35 cellular contexts compared by ENCODE assay signal in the genomic region with DNA sequence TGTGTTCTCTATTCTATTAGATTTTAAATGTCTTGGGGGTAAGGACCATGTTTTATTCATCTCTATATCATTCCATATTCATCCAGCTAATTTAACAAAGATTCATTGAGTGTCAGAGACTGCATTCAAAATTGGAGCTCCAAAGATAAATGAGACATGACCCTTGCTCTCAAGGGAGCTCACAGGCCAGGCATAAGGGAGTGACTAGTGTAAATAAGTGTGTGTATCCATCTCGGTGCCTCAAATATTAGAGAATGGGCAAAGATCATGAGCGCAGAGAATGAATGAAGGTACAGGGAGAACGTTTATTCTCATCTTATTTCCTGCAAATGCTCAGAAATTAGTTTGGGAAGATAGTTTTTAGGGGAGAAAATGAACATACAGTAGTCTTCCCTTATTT.
"Had no signal": no experiment of that assay in that cellular context is flagged by ENCODE, and none has a peak within 500 bp of the region (broad histone marks: within the 10 kb centered on the region; RNA-seq: fewer than 3 reads in every experiment).

No MANE protein-coding gene starts in this region.

- H3K36me3 Mint-ChIP-seq: activated CD4-positive, alpha-beta memory T cell treated with anti-CD3 and anti-CD28 coated beads for 36 hours; activated naive CD4-positive, alpha-beta T cell treated with anti-CD3 and anti-CD28 coated beads, Interleukin-2, amount 50 U/mL, for 24 hours; brain had no signal

- DNase-seq: activated B cell treated with CpG ODN at 0.5 μM for 24 hours; activated CD4-positive, alpha-beta memory T cell treated with anti-CD3 and anti-CD28 coated beads for 36 hours; activated CD4-positive, alpha-beta T cell treated with anti-CD3 and anti-CD28 coated beads for 4 hours; activated CD4-positive, alpha-beta T cell treated with anti-CD3 and anti-CD28 coated beads, Interleukin-2, amount 10 ng/mL, durations not matched to agents 24 days and 14 days; activated CD4-positive, alpha-beta T cell treated with anti-CD3 and anti-CD28 coated beads, Interleukin-2, amount 50 U/mL, for 1 hour; activated CD4-positive, alpha-beta T cell treated with anti-CD3 and anti-CD28 coated beads, Interleukin-2, amount 50 U/mL, for 4 hours; activated CD4-positive, CD25-positive, alpha-beta regulatory T cell treated with anti-CD3 and anti-CD28 coated beads, Interleukin-2, amount 50 U/mL, for 72 hours; activated CD8-positive, alpha-beta memory T cell treated with anti-CD3 and anti-CD28 coated beads, Interleukin-2, amount 10 ng/mL, durations not matched to agents 7 days and 5 days; activated CD8-positive, alpha-beta memory T cell treated with anti-CD3 and anti-CD28 coated beads, Interleukin-2, amount 50 U/mL, for 48 hours; activated CD8-positive, alpha-beta T cell treated with anti-CD3 and anti-CD28 coated beads for 36 hours; activated effector memory CD4-positive, alpha-beta T cell treated with Interleukin-2 at 50 U/mL for 16 hours; activated gamma-delta T cell; activated naive CD4-positive, alpha-beta T cell treated with anti-CD3 and anti-CD28 coated beads, Interleukin-2, amount 10 ng/mL, durations not matched to agents 7 days and 5 days; activated naive CD4-positive, alpha-beta T cell treated with Interleukin-2 at 50 U/mL for 16 hours; activated naive CD8-positive, alpha-beta T cell treated with anti-CD3 and anti-CD28 coated beads, Interleukin-2, amount 10 ng/mL, durations not matched to agents 7 days and 5 days; activated naive CD8-positive, alpha-beta T cell treated with anti-CD3 and anti-CD28 coated beads, Interleukin-2, amount 50 U/mL, for 24 hours; activated T-cell treated with anti-CD3 and anti-CD28 coated beads, Interleukin-2, amount 50 U/mL, for 24 hours; activated T-cell treated with anti-CD3 and anti-CD28 coated beads, Interleukin-2, amount 50 U/mL, for 48 hours; amygdala; anterior cingulate cortex; central memory CD4-positive, alpha-beta T cell; T-helper 1 cell; T-helper 2 cell; T-helper 9 cell had no signal

- H3K27ac ChIP-seq: ascending aorta, cardiac muscle cell, VCaP had no signal

- FAIRE-seq: bronchial epithelial cell, TTC549 had no signal

- H3K4me3 Mint-ChIP-seq: activated B cell treated with CpG ODN at 0.5 μM for 24 hours; activated CD4-positive, alpha-beta memory T cell treated with anti-CD3 and anti-CD28 coated beads for 36 hours; activated CD4-positive, alpha-beta T cell treated with anti-CD3 and anti-CD28 coated beads, Interleukin-2, amount 10 ng/mL, durations not matched to agents 24 days and 14 days; activated CD8-positive, alpha-beta memory T cell treated with anti-CD3 and anti-CD28 coated beads, Interleukin-2, amount 10 ng/mL, durations not matched to agents 7 days and 5 days; activated CD8-positive, alpha-beta T cell treated with anti-CD3 and anti-CD28 coated beads for 36 hours; activated naive CD4-positive, alpha-beta T cell treated with anti-CD3 and anti-CD28 coated beads, Interleukin-2, amount 10 ng/mL, durations not matched to agents 7 days and 5 days; activated naive CD4-positive, alpha-beta T cell treated with anti-CD3 and anti-CD28 coated beads, Interleukin-2, amount 50 U/mL, for 24 hours; activated naive CD8-positive, alpha-beta T cell; activated naive CD8-positive, alpha-beta T cell treated with anti-CD3 and anti-CD28 coated beads, Interleukin-2, amount 10 ng/mL, durations not matched to agents 7 days and 5 days; activated naive CD8-positive, alpha-beta T cell treated with anti-CD3 and anti-CD28 coated beads, Interleukin-2, amount 50 U/mL, for 24 hours; activated T-cell treated with anti-CD3 and anti-CD28 coated beads, Interleukin-2, amount 50 U/mL, for 24 hours; brain; T-helper 1 cell treated with Interleukin-12 subunit alpha and Interleukin-12 subunit beta and Interleukin-4 antibody, amounts not matched to agents 30 μg/mL and 1 μg/mL, for 36 hours; T-helper 2 cell treated with Interferon-gamma antibody and Interleukin-4, amounts not matched to agents 5 μg/mL and 100 μg/mL, for 36 hours had no signal

- H3K36me3 ChIP-seq: ascending aorta, cardiac muscle cell had no signal

- H3K27me3 Mint-ChIP-seq: activated B cell treated with CpG ODN at 0.5 μM for 24 hours; activated CD4-positive, alpha-beta memory T cell treated with anti-CD3 and anti-CD28 coated beads for 36 hours; activated CD4-positive, alpha-beta T cell treated with anti-CD3 and anti-CD28 coated beads, Interleukin-2, amount 10 ng/mL, durations not matched to agents 24 days and 14 days; activated CD8-positive, alpha-beta memory T cell treated with anti-CD3 and anti-CD28 coated beads, Interleukin-2, amount 10 ng/mL, durations not matched to agents 7 days and 5 days; activated CD8-positive, alpha-beta T cell treated with anti-CD3 and anti-CD28 coated beads for 36 hours; activated naive CD4-positive, alpha-beta T cell treated with anti-CD3 and anti-CD28 coated beads, Interleukin-2, amount 10 ng/mL, durations not matched to agents 7 days and 5 days; activated naive CD4-positive, alpha-beta T cell treated with anti-CD3 and anti-CD28 coated beads, Interleukin-2, amount 50 U/mL, for 24 hours; activated naive CD8-positive, alpha-beta T cell; activated naive CD8-positive, alpha-beta T cell treated with anti-CD3 and anti-CD28 coated beads, Interleukin-2, amount 10 ng/mL, durations not matched to agents 7 days and 5 days; activated naive CD8-positive, alpha-beta T cell treated with anti-CD3 and anti-CD28 coated beads, Interleukin-2, amount 50 U/mL, for 24 hours; brain had no signal

- H3K27ac Mint-ChIP-seq: activated B cell treated with CpG ODN at 0.5 μM for 24 hours; activated CD4-positive, alpha-beta memory T cell treated with anti-CD3 and anti-CD28 coated beads for 36 hours; activated CD4-positive, alpha-beta T cell treated with anti-CD3 and anti-CD28 coated beads, Interleukin-2, amount 10 ng/mL, durations not matched to agents 24 days and 14 days; activated CD8-positive, alpha-beta memory T cell treated with anti-CD3 and anti-CD28 coated beads, Interleukin-2, amount 10 ng/mL, durations not matched to agents 7 days and 5 days; activated CD8-positive, alpha-beta T cell treated with anti-CD3 and anti-CD28 coated beads for 36 hours; activated naive CD4-positive, alpha-beta T cell treated with anti-CD3 and anti-CD28 coated beads, Interleukin-2, amount 10 ng/mL, durations not matched to agents 7 days and 5 days; activated naive CD4-positive, alpha-beta T cell treated with anti-CD3 and anti-CD28 coated beads, Interleukin-2, amount 50 U/mL, for 24 hours; activated naive CD8-positive, alpha-beta T cell; activated naive CD8-positive, alpha-beta T cell treated with anti-CD3 and anti-CD28 coated beads, Interleukin-2, amount 10 ng/mL, durations not matched to agents 7 days and 5 days; activated naive CD8-positive, alpha-beta T cell treated with anti-CD3 and anti-CD28 coated beads, Interleukin-2, amount 50 U/mL, for 24 hours; activated T-cell treated with anti-CD3 and anti-CD28 coated beads, Interleukin-2, amount 50 U/mL, for 24 hours; activated T-helper 2 cell treated with anti-CD3 and anti-CD28 coated beads, Interferon-gamma antibody, Interleukin-2, Interleukin-4, amounts not matched to agents 10 μg/mL and 5 μg/mL and 100 μg/mL, durations not matched to agents 14 hours and 24 hours and 36 hours; brain; T-helper 1 cell treated with Interleukin-12 subunit alpha and Interleukin-12 subunit beta and Interleukin-4 antibody, amounts not matched to agents 30 μg/mL and 1 μg/mL, for 36 hours; T-helper 2 cell treated with Interferon-gamma antibody and Interleukin-4, amounts not matched to agents 5 μg/mL and 100 μg/mL, for 36 hours had no signal

- H3K4me1 ChIP-seq: ascending aorta had no signal

- H3K9me3 ChIP-seq: ascending aorta had no signal

- H3K9me3 Mint-ChIP-seq: activated B cell treated with CpG ODN at 0.5 μM for 24 hours; activated CD4-positive, alpha-beta memory T cell treated with anti-CD3 and anti-CD28 coated beads for 36 hours; activated CD8-positive, alpha-beta T cell treated with anti-CD3 and anti-CD28 coated beads for 36 hours; activated naive CD4-positive, alpha-beta T cell treated with anti-CD3 and anti-CD28 coated beads, Interleukin-2, amount 10 ng/mL, durations not matched to agents 7 days and 5 days; activated naive CD4-positive, alpha-beta T cell treated with anti-CD3 and anti-CD28 coated beads, Interleukin-2, amount 50 U/mL, for 24 hours; activated naive CD8-positive, alpha-beta T cell treated with anti-CD3 and anti-CD28 coated beads, Interleukin-2, amount 50 U/mL, for 24 hours; activated T-cell treated with anti-CD3 and anti-CD28 coated beads, Interleukin-2, amount 50 U/mL, for 24 hours; activated T-helper 2 cell treated with anti-CD3 and anti-CD28 coated beads, Interferon-gamma antibody, Interleukin-2, Interleukin-4, amounts not matched to agents 10 μg/mL and 5 μg/mL and 100 μg/mL, durations not matched to agents 14 hours and 24 hours and 36 hours; brain; T-helper 1 cell treated with Interleukin-12 subunit alpha and Interleukin-12 subunit beta and Interleukin-4 antibody, amounts not matched to agents 30 μg/mL and 1 μg/mL, for 36 hours; T-helper 2 cell treated with Interferon-gamma antibody and Interleukin-4, amounts not matched to agents 5 μg/mL and 100 μg/mL, for 36 hours had no signal

- H3K4me1 Mint-ChIP-seq: activated B cell treated with CpG ODN at 0.5 μM for 24 hours; activated naive CD4-positive, alpha-beta T cell treated with anti-CD3 and anti-CD28 coated beads, Interleukin-2, amount 50 U/mL, for 24 hours; brain had no signal

- H3K4me3 ChIP-seq: ascending aorta, cardiac muscle cell had no signal

- ATAC-seq: activated CD8-positive, alpha-beta memory T cell treated with anti-CD3 and anti-CD28 coated beads, Interleukin-2, amount 10 ng/mL, durations not matched to agents 7 days and 5 days; activated CD8-positive, alpha-beta T cell treated with anti-CD3 and anti-CD28 coated beads for 36 hours; activated naive CD8-positive, alpha-beta T cell treated with anti-CD3 and anti-CD28 coated beads, Interleukin-2, amount 50 U/mL, for 24 hours had no signal

- H3K27me3 ChIP-seq: ascending aorta, cardiac muscle cell had no signal
